8 cellular contexts compared by ENCODE assay signal in genomic region chr11:119338318-119338890, GRCh38. TPM values are rescaled to one million over a fixed set of nuclear protein-coding genes. Genes with fewer than 3 reads are reported as not detected.
A peak's percentile ranks its signal among the peaks of the same experiment; 100 is the strongest.
DNase-seq lines count a peak whose midpoint lies in the region; ATAC-seq, FAIRE-seq and TF ChIP-seq lines count a peak whose summit lies in the region.

No MANE protein-coding gene starts in this region.

- ATAC-seq in gastroesophageal sphincter (peak; percentile 29), HG03521 (IDR thresholded peaks at IDR 0.05; ENCODE audit: unreplicated experiment) (no peak)

- no peak for TF ChIP-seq POLR2A in gastroesophageal sphincter (IDR thresholded peaks at IDR 0.05)

- H3K9me3 ChIP-seq in gastroesophageal sphincter: no peaks in the 10 kb centered on the region

- WGBS in gastroesophageal sphincter (ENCODE audit: low coverage in 1 of 2), 2 donors: 0 to 5% methylated on average over 11 to 12 of the region's 17 CpGs

- peaks cover 0 to 81% (median 43%) of the 10 kb centered on the region in 3 donors for H3K4me1 ChIP-seq in gastroesophageal sphincter

- TF ChIP-seq EP300 in gastroesophageal sphincter (IDR thresholded peaks at IDR 0.05): no peak

- peak overlapping the region; percentile 4 to 92 (median 86) for H3K27ac ChIP-seq in gastroesophageal sphincter

- TF ChIP-seq CTCF in D721Med (IDR thresholded peaks at IDR 0.05; ENCODE audit: insufficient read depth, missing control alignments): peak; percentile 80
- peak; percentile 84 to 91 (median 86) for TF ChIP-seq CTCF in gastroesophageal sphincter (IDR thresholded peaks at IDR 0.05)

- peak overlapping the region in 1 of 2 donors; percentile 80 for H3K4me3 ChIP-seq in gastroesophageal sphincter

- FAIRE-seq in D721Med (lab: Jason Lieb, UNC) (no peak), urothelium cell line (lab: Jason Lieb, UNC) (no peak)

- peak; percentile 92 for DNase-seq in D721Med (ENCODE audit: insufficient read length, low spot score)
- peak; percentile 66 for DNase-seq in HS-27A (ENCODE audit: low read depth)
- DNase-seq in RPMI7951 (ENCODE audit: low read depth): peak; percentile 60
- DNase-seq in activated naive CD4-positive, alpha-beta T cell (lab: John Stamatoyannopoulos, UW): peak in 3 of 4 experiments; percentile 23 to 53 (median 25)
- peak in 43 of 56 donors; percentile 35 to 89 (median 67) for DNase-seq in nucleus accumbens (lab: John Stamatoyannopoulos, UW)
- peak; percentile 78 for DNase-seq in urothelium cell line (ENCODE audit: low spot score)

- peaks cover 0 to 19% of the 10 kb centered on the region in 2 donors for H3K36me3 ChIP-seq in gastroesophageal sphincter

- no peaks in the 10 kb centered on the region for H3K27me3 ChIP-seq in gastroesophageal sphincter

RNA-seq across cellular contexts. Expression of gene C1QTNF5, which starts 2.3 kb away (rescaled TPM):
- 2.3 and 4.4 TPM in 2 replicates for total RNA-seq in RPMI7951 (2014; rRNA removed; shearing (Covaris generic))
- 10 to 100 TPM; 44.3 to 52.1 (median 45.6) TPM for total RNA-seq in gastroesophageal sphincter

RNA-seq across cellular contexts. Expression of gene RNF26, which starts 4.1 kb away (rescaled TPM):
- total RNA-seq in RPMI7951 (2014; rRNA removed; shearing (Covaris generic)): 9.0 and 9.1 TPM in 2 replicates
- 10 to 100 TPM; 13.0 to 39.6 (median 17.1) TPM for total RNA-seq in gastroesophageal sphincter

RNA-seq across cellular contexts. Expression of gene MFRP, which starts 8.1 kb away (rescaled TPM):
- not detected in 2 replicates for total RNA-seq in RPMI7951 (2014; rRNA removed; shearing (Covaris generic))
- total RNA-seq in gastroesophageal sphincter: under 1 TPM in 1 of 4 donors, not detected in 3; 0.15 TPM

RNA-seq across cellular contexts. Expression of gene MCAM, which starts 21.5 kb away (rescaled TPM):
- 57.2 and 91.7 TPM in 2 replicates for total RNA-seq in RPMI7951 (2014; rRNA removed; shearing (Covaris generic))
- total RNA-seq in gastroesophageal sphincter: 1,000 to 10,000 TPM in 3 of 4 donors, 100 to 1,000 TPM in 1; 702 to 1,904 (median 1,177) TPM

RNA-seq across cellular contexts. Expression of gene USP2, which starts 43.1 kb away (rescaled TPM):
- total RNA-seq in RPMI7951 (2014; rRNA removed; shearing (Covaris generic)): 0.24 and 0.49 TPM in 2 replicates
- total RNA-seq in gastroesophageal sphincter: 1 to 10 TPM; 4.6 to 10.0 (median 6.6) TPM

Comparison
In these comparisons a context has a peak if more than half of its experiments do, and no peak if none do; other contexts are left out.
1. DNase-seq: peak in every context shown above with its lines; median percentile 92 in D721Med; 78 in urothelium cell line; 67 in nucleus accumbens; 66 in HS-27A; 60 in RPMI7951; 25 in activated naive CD4-positive, alpha-beta T cell.